ENCODE assay signal across 15 cellular contexts in the genomic region with DNA sequence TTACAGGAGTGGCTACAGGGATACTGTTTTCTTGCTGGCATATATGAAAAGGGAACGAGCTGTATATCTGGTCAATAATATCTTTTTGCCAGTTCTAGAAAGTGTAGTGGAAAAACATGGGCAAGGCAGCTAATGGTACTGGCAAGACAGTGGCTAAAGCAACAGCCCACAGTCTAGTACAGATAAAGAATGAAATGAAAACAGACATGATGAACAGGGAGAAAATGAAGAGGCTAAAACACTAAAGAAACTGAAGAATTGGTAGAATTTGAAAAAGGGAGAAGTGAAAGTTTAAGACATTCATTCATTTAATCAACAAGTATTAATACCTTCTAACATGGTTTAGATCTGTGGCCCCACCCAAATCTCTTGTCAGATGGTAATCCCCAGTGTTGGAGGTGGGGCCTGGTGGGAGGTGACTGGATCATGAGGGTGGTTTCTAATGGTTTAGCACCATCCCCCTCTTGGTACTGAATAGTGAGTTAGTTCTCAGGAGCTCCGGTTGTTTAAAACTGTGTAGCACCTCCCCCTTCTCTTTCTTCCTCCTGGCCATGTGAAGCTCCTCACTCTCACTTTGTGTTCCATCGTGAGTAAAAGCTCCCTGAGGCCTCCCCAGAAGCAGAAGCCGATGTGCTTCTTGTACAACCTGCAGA. TPM values are rescaled to one million over a fixed set of nuclear protein-coding genes. Genes with fewer than 3 reads are reported as not detected.
A peak's percentile ranks its signal among the peaks of the same experiment; 100 is the strongest.
DNase-seq lines count a peak whose midpoint lies in the region; ATAC-seq, FAIRE-seq and TF ChIP-seq lines count a peak whose summit lies in the region.
"Had no signal": no experiment of that assay in that cellular context is flagged by ENCODE, and none has a peak within 500 bp of the region (broad histone marks: within the 10 kb centered on the region; RNA-seq: fewer than 3 reads in every experiment).

No MANE protein-coding gene starts in this region.

- H3K9ac ChIP-seq in H9 (ENCODE audit: extremely low read depth, insufficient read length, low read length) (no peak overlapping the region), K562 (ENCODE audit: insufficient read depth in 1 of 2, low read depth in 2 of 2, low read length in 2 of 2) (no peak overlapping the region)

- TF ChIP-seq CTCF in H9 (conservative IDR thresholded peaks at IDR 0.05) (no peak), K562 (IDR thresholded peaks at IDR 0.05 in 2 of 3, conservative IDR thresholded peaks at IDR 0.05 in 1 of 3; ENCODE audit: insufficient read depth in 2 of 3, low read depth in 1 of 3, low read length in 3 of 3) (no peak), glutamatergic neuron (IDR thresholded peaks at IDR 0.05; ENCODE audit: partially characterized antibody, unreplicated experiment) (no peak), tibial artery (IDR thresholded peaks at IDR 0.05) (no peak)

- no peak for TF ChIP-seq RAD21 in K562 (CRISPR knock-in tag; conservative IDR thresholded peaks at IDR 0.05 in 1 of 2, IDR thresholded peaks at IDR 0.05 in 1 of 2)

- DNase-seq in NCI-H82 (lab: John Stamatoyannopoulos, UW) (peak; percentile 64), NCI-H82 treated with DMSO at 0.1 percent for 48 hours (lab: John Stamatoyannopoulos, UW; ENCODE audit: unreplicated experiment) (no peak), H9 (no peak), K562 (ENCODE audit: extremely low read depth in 1 of 4, low spot score in 3 of 4) (peak in 1 of 4 experiments; percentile 48), naive B cell (no peak), glutamatergic neuron (no peak), NK-92 (lab: John Stamatoyannopoulos, UW; ENCODE audit: unreplicated experiment) (no peak), tibial artery (no peak)
- DNase-seq: BE2C; CD4-positive, alpha-beta T cell; NCI-H187 treated with DMSO at 0.1 percent for 48 hours; NCI-H345; NCI-H526 treated with DMSO at 0.1 percent for 48 hours had no signal

- H3K14ac ChIP-seq in H9 (ENCODE audit: insufficient read depth, low read length) = no peak overlapping the region

- H3K27me3 Mint-ChIP-seq in H9 (ENCODE audit: low read depth) (no peaks in the 10 kb centered on the region), naive B cell (peaks cover 0 to 7% (median 5%) of the 10 kb centered on the region in 3 donors), glutamatergic neuron (ENCODE audit: unreplicated experiment) (no peaks in the 10 kb centered on the region)
- H3K27me3 Mint-ChIP-seq: CD4-positive, alpha-beta T cell had no signal

- H3K79me2 ChIP-seq in H9 (ENCODE audit: insufficient read depth, low read length) (no peaks in the 10 kb centered on the region), K562 (ENCODE audit: control insufficient read depth, insufficient read depth, low read length) (0 out of 3 replicates have a peak, but pooled peaks cover 4% of the 10 kb centered on the region)

- H3K27ac ChIP-seq in H9 (ENCODE audit: insufficient read length, low read depth, low read length) (no peak overlapping the region), K562 (ENCODE audit: extremely low read depth, low read depth, low read length) (no peak overlapping the region), tibial artery (no peak overlapping the region)
- H3K27ac ChIP-seq: 22Rv1 had no signal

- no peak overlapping the region for H2BK12ac ChIP-seq in H9 (ENCODE audit: insufficient read length, low read depth, low read length)

- H3K27ac Mint-ChIP-seq in H9 = peak overlapping the region in 2 of 3 experiments; percentile 3 to 12; a peak in 2 of 7 replicates
- H3K27ac Mint-ChIP-seq in naive B cell = no peak overlapping the region
- no peak overlapping the region for H3K27ac Mint-ChIP-seq in glutamatergic neuron (ENCODE audit: unreplicated experiment)
- H3K27ac Mint-ChIP-seq: CD4-positive, alpha-beta T cell had no signal

- no peak overlapping the region for H4K8ac ChIP-seq in H9 (replicated peaks; ENCODE audit: insufficient read length, low read depth, low read length)

- H3K56ac ChIP-seq in H9 (ENCODE audit: insufficient read length, low read depth, low read length) = no peak overlapping the region

- H3K27me3 ChIP-seq in H9 (ENCODE audit: insufficient read depth, low read length) (no peaks in the 10 kb centered on the region), K562 (ENCODE audit: control insufficient read depth in 2 of 2, insufficient read depth in 2 of 2, low read length in 2 of 2) (no peaks in the 10 kb centered on the region), tibial artery (no peaks in the 10 kb centered on the region)
- H3K27me3 ChIP-seq: BE2C had no signal

- H3K4me2 ChIP-seq in H9 (ENCODE audit: insufficient read depth, insufficient read length, low read length) (no peak overlapping the region), K562 (ENCODE audit: insufficient read depth, low read length) (peak overlapping the region; percentile 9; the same call in 1 of the 2 replicates)

- no peaks in the 10 kb centered on the region for H4K20me1 ChIP-seq in H9 (ENCODE audit: control insufficient read depth, insufficient read depth, insufficient read length)
- no peaks in the 10 kb centered on the region for H4K20me1 ChIP-seq in K562 (replicated peaks; ENCODE audit: control insufficient read depth, insufficient read depth, low read length)

- peak; percentile 62 for FAIRE-seq in K562 (lab: Jason Lieb, UNC)

- H2BK5ac ChIP-seq in H9 (ENCODE audit: insufficient read length, low read length) = no peak overlapping the region

- H3K36me3 ChIP-seq in K562 (ENCODE audit: control insufficient read depth, insufficient read depth, low read length) (no peaks in the 10 kb centered on the region), tibial artery (no peaks in the 10 kb centered on the region)
- H3K36me3 ChIP-seq: BE2C, HAP-1 had no signal

- no peaks in the 10 kb centered on the region for H3K79me1 ChIP-seq in H9 (ENCODE audit: insufficient read depth, low read depth, low read length, poor library complexity, severe bottlenecking)

- intact Hi-C loops in K562 (cut with micrococcal nuclease) = no loop called here
- intact Hi-C loops in tibial artery (cut with DNase I; ENCODE audit: low total_unique reads) = no loop called here

- H3T11ph ChIP-seq in H9 (ENCODE audit: low read length) = no peak overlapping the region

- CTCF ChIA-PET in K562 (lab: Yijun Ruan, JAX; ENCODE audit: low intra/inter-chr PET ratio) = no interaction called here

- no peak overlapping the region for H3K4ac ChIP-seq in H9 (ENCODE audit: low read depth, low read length)

- H2AFZ ChIP-seq in H9 (ENCODE audit: low read length) = no peak overlapping the region
- H2AFZ ChIP-seq in K562 (ENCODE audit: low read depth, low read length) = peak overlapping the region; percentile 48; the same call in 1 of the 2 replicates

- no peak overlapping the region for H2AK5ac ChIP-seq in H9 (ENCODE audit: insufficient read length, low read length)

- TF ChIP-seq EP300 in K562 (IDR thresholded peaks at IDR 0.05; ENCODE audit: low read length) = no peak

- no CpG with 5 or more reads among the region's 4 CpGs for WGBS in H9 (ENCODE audit: extremely low coverage, insufficient read length, low lambda C conversion rate)
- WGBS in K562 (ENCODE audit: insufficient coverage, low coverage, missing lambda C conversion rate) = 12% methylated on average over 4 of the region's 4 CpGs

- H3K4me1 Mint-ChIP-seq in H9 = peaks cover 9 to 15% of the 10 kb centered on the region in 2 experiments
- peaks cover 4 to 5% (median 4%) of the 10 kb centered on the region in 3 donors for H3K4me1 Mint-ChIP-seq in naive B cell
- no peaks in the 10 kb centered on the region for H3K4me1 Mint-ChIP-seq in glutamatergic neuron (ENCODE audit: low read depth, unreplicated experiment)

- BruUV-seq in K562 (replicated peaks; lab: Mats Ljungman, UMichigan) = no TSS peak

- no peak overlapping the region for H3K4me3 ChIP-seq in K562
- no peak overlapping the region for H3K4me3 ChIP-seq in tibial artery
- H3K4me3 ChIP-seq: HAP-1 had no signal

- no peak overlapping the region for H3K23ac ChIP-seq in H9 (ENCODE audit: insufficient read length, low read depth, low read length)

- H3K36me3 Mint-ChIP-seq in H9 (ENCODE audit: insufficient read depth in 1 of 3, low read depth in 3 of 3) = peaks cover 0 to 8% (median 6%) of the 10 kb centered on the region in 3 experiments; a peak in 4 of 7 replicates
- H3K36me3 Mint-ChIP-seq in naive B cell = no peaks in the 10 kb centered on the region
- no peaks in the 10 kb centered on the region for H3K36me3 Mint-ChIP-seq in glutamatergic neuron (ENCODE audit: unreplicated experiment)

- H3K18ac ChIP-seq in H9 (ENCODE audit: insufficient read length, low read depth, low read length) = no peak overlapping the region

- peak; percentile 84 for ATAC-seq in K562
- peak; percentile 41 to 43 for ATAC-seq in naive B cell (ENCODE audit: low read depth in 2 of 2)

- H3K4me1 ChIP-seq in H9 (ENCODE audit: insufficient read depth, low read length) = peaks cover 2% of the 10 kb centered on the region; the same call in 1 of the 2 replicates
- peaks cover 0 to 12% of the 10 kb centered on the region in 2 experiments; a peak in 2 of 5 replicates for H3K4me1 ChIP-seq in K562 (replicated peaks in 1 of 2; ENCODE audit: control insufficient read depth in 2 of 2, insufficient read depth in 2 of 2, low read length in 2 of 2)
- H3K4me1 ChIP-seq in tibial artery = no peaks in the 10 kb centered on the region
- H3K4me1 ChIP-seq: BE2C, HAP-1 had no signal

- no peak overlapping the region for H3K4me3 Mint-ChIP-seq in H9
- H3K4me3 Mint-ChIP-seq in naive B cell = no peak overlapping the region
- no peak overlapping the region for H3K4me3 Mint-ChIP-seq in glutamatergic neuron (ENCODE audit: unreplicated experiment)
- H3K4me3 Mint-ChIP-seq: CD4-positive, alpha-beta T cell had no signal

- no peak overlapping the region for H4K5ac ChIP-seq in H9 (ENCODE audit: insufficient read length, low read depth, low read length)

- no peaks in the 10 kb centered on the region for H3K9me3 ChIP-seq in H9 (ENCODE audit: control insufficient read depth, low read depth, low read length)
- no peaks in the 10 kb centered on the region for H3K9me3 ChIP-seq in K562 (replicated peaks; ENCODE audit: control insufficient read depth, insufficient read depth, low read depth, low read length)
- H3K9me3 ChIP-seq in tibial artery = no peaks in the 10 kb centered on the region
- H3K9me3 ChIP-seq: BE2C, HAP-1 had no signal

- H3K23me2 ChIP-seq in H9 (ENCODE audit: insufficient read length, low read depth, low read length, poor library complexity, severe bottlenecking) = no peaks in the 10 kb centered on the region

- H2BK20ac ChIP-seq in H9 (ENCODE audit: low read depth, low read length, poor library complexity, severe bottlenecking) = no peak overlapping the region

- TF ChIP-seq POLR2A in K562 (conservative IDR thresholded peaks at IDR 0.05) = no peak

- POLR2A ChIA-PET in K562 (lab: Yijun Ruan, JAX) = interaction anchor here (0.5 to 2.9 kb wide), 7 partner anchors 8 to 25 kb away, joined by 3 to 9 read pairs (median 3); no protein-coding TSS in a partner anchor

- no peak overlapping the region for H2BK15ac ChIP-seq in H9 (ENCODE audit: low read depth, low read length)

- in situ Hi-C loops in K562 (cut with MboI) = no loop called here

- H3K9me1 ChIP-seq in K562 (ENCODE audit: control insufficient read depth, insufficient read depth, low read length) = no peaks in the 10 kb centered on the region

- no peak overlapping the region for H2BK120ac ChIP-seq in H9 (ENCODE audit: low read depth, low read length, poor library complexity, severe bottlenecking)

- no peak overlapping the region for H4K91ac ChIP-seq in H9 (ENCODE audit: insufficient read length, low read depth, low read length)

- peaks cover 0 to 6% of the 10 kb centered on the region in 2 experiments; a peak in 1 of 5 replicates for H3K9me3 Mint-ChIP-seq in H9
- peaks cover 0 to 6% (median 0%) of the 10 kb centered on the region in 7 donors for H3K9me3 Mint-ChIP-seq in naive B cell
- no peaks in the 10 kb centered on the region for H3K9me3 Mint-ChIP-seq in glutamatergic neuron (ENCODE audit: unreplicated experiment)

RNA-seq across cellular contexts. Expression of a gene that starts 18.1 kb away (rescaled TPM):
- 10.4 and 11.4 TPM in 2 replicates for total RNA-seq in H9 (2021)
- total RNA-seq in K562 (2011; cell fraction: chromatin; rRNA removed; ENCODE audit: low replicate concordance) = 4.1 and 23.9 TPM in 2 replicates
- 2.7 and 4.9 TPM in 2 replicates for total RNA-seq in K562 (2011; cell fraction: nucleolus; rRNA removed)
- 8.4 and 13.0 TPM in 2 replicates for total RNA-seq in K562 (2011; cell fraction: nucleoplasm; rRNA removed)
- 7.8 and 8.4 TPM in 2 replicates for total RNA-seq in K562 (2014; rRNA removed)
- total RNA-seq in K562 (2014; rRNA removed; fragmentation: Illumina TruSeq; extraction: Trizol) = 16.8 and 18.7 TPM in 2 replicates
- 15.1 and 15.7 TPM in 2 replicates for total RNA-seq in K562 (2015; rRNA removed; fragmentation: Illumina TruSeq; extraction: Trizol)
- 9.5 and 13.6 TPM in 2 replicates for total RNA-seq in K562 (2021)
- 10.7 and 13.1 TPM in 2 replicates for polyA plus RNA-seq in K562 (2011; rRNA removed)
- 1.9 and 4.1 TPM in 2 replicates for polyA plus RNA-seq in K562 (2011; cell fraction: cytosol; rRNA removed)
- 13.8 and 14.7 TPM in 2 replicates for polyA plus RNA-seq in K562 (2011; cell fraction: nucleus; rRNA removed)
- 6.3 and 8.8 TPM in 2 replicates for polyA plus RNA-seq in K562 (2012)
- 11.2 and 15.1 TPM in 2 replicates for polyA plus RNA-seq in K562 (2014; fragmentation: Illumina TruSeq; extraction: Trizol)
- polyA plus RNA-seq in K562 (2014; fragmentation: Nextera tagmentation; extraction: Ambion mirVana) = 1 to 10 TPM; 6.4 to 9.3 TPM
- polyA plus RNA-seq in K562 (2014; rRNA removed) = 9.9 and 10.1 TPM in 2 replicates
- polyA minus RNA-seq in K562 (2011; rRNA and poly(A)+ RNA removed) = 10.7 and 12.1 TPM in 2 replicates
- 3.3 and 6.6 TPM in 2 replicates for polyA minus RNA-seq in K562 (2011; cell fraction: cytosol; rRNA and poly(A)+ RNA removed)
- polyA minus RNA-seq in K562 (2011; cell fraction: nucleus; rRNA and poly(A)+ RNA removed) = 13.3 and 16.1 TPM in 2 replicates
- polyA plus RNA-seq in naive B cell (ENCODE audit: low read depth in 6 of 6) = not detected
- 20.0 TPM for total RNA-seq in glutamatergic neuron (ENCODE audit: unreplicated experiment)

Comparison
In these comparisons a context has a peak if more than half of its experiments do, and no peak if none do; other contexts are left out.
1. H3K27ac Mint-ChIP-seq: peak in H9 (2 of 3); none in naive B cell (0 of 6) and glutamatergic neuron (single experiment).